In genomic region chr11:7513210-7514098, GRCh38 we compare ENCODE assay signal across 1 cellular context.
A peak's percentile ranks its signal among the peaks of the same experiment; 100 is the strongest.
TF ChIP-seq lines count a peak whose summit lies in the region.

PPFIBP2 (plus strand) TSS chr11:7513999; CDS start chr11:7549476, 35,477 bp downstream.

TF ChIP-seq in HepG2, 621 proteins besides CTCF, POLR2A, EP300 and RAD21 (continued from another document):
- TF ChIP-seq TAF15 (IDR thresholded peaks at IDR 0.05; ENCODE audit: low read depth, low read length, poor library complexity, severe bottlenecking) (no peak), ZNF703 (CRISPR knock-in tag; IDR thresholded peaks at IDR 0.05; ENCODE audit: borderline replicate concordance) (peak; percentile 33; the same call in 1 of the 2 replicates), ATAD3A (CRISPR knock-in tag; IDR thresholded peaks at IDR 0.05) (no peak), ATM (IDR thresholded peaks at IDR 0.05; ENCODE audit: borderline replicate concordance) (no peak), NFE2L1 (CRISPR knock-in tag; IDR thresholded peaks at IDR 0.05; ENCODE audit: borderline replicate concordance) (no peak), RAD51 (IDR thresholded peaks at IDR 0.05; ENCODE audit: borderline replicate concordance) (peak; percentile 51; the same call in 1 of the 2 replicates), GTF2F1 (IDR thresholded peaks at IDR 0.05; ENCODE audit: low read length) (no peak), NR2F1 (CRISPR knock-in tag; IDR thresholded peaks at IDR 0.05) (0 out of 4 replicates have a peak, but pooled peaks of 1 of the 2 experiments have one; percentile 12), ZNF772 (CRISPR knock-in tag; IDR thresholded peaks at IDR 0.05) (peak; percentile 37; the same call in 1 of the 2 replicates), ZNF260 (CRISPR knock-in tag; IDR thresholded peaks at IDR 0.05; ENCODE audit: borderline replicate concordance, low read depth) (no peak), SETDB1 (CRISPR knock-in tag; IDR thresholded peaks at IDR 0.05; ENCODE audit: borderline replicate concordance) (no peak), ZNF747 (CRISPR knock-in tag; IDR thresholded peaks at IDR 0.05; ENCODE audit: borderline replicate concordance) (no peak), PAXIP1 (CRISPR knock-in tag; conservative IDR thresholded peaks at IDR 0.05) (0 out of 2 replicates have a peak, but pooled peaks have one; percentile 27), DPF2 (CRISPR knock-in tag; IDR thresholded peaks at IDR 0.05; ENCODE audit: borderline replicate concordance, low read depth) (no peak), ZMAT5 (CRISPR knock-in tag; IDR thresholded peaks at IDR 0.05; ENCODE audit: borderline replicate concordance, low read depth) (no peak), THAP8 (CRISPR knock-in tag; IDR thresholded peaks at IDR 0.05; ENCODE audit: borderline replicate concordance) (peak; percentile 14; the same call in 1 of the 2 replicates), ZNF782 (CRISPR knock-in tag; IDR thresholded peaks at IDR 0.05; ENCODE audit: borderline replicate concordance) (0 out of 2 replicates have a peak, but pooled peaks have one; percentile 35), ZNF768 (CRISPR knock-in tag; IDR thresholded peaks at IDR 0.05) (0 out of 2 replicates have a peak, but pooled peaks have one; percentile 29), YY1 (IDR thresholded peaks at IDR 0.05; ENCODE audit: insufficient read depth, insufficient replicate concordance, low read depth, low read length) (peak; percentile 10), ZNF605 (CRISPR knock-in tag; IDR thresholded peaks at IDR 0.05) (peak; percentile 23; the same call in 1 of the 2 replicates), ZNF687 (CRISPR knock-in tag; IDR thresholded peaks at IDR 0.05) (peak; percentile 77; the same call in 1 of the 2 replicates), NPAS2 (CRISPR knock-in tag; IDR thresholded peaks at IDR 0.05; ENCODE audit: borderline replicate concordance) (no peak), ZKSCAN1 (IDR thresholded peaks at IDR 0.05; ENCODE audit: low read length) (no peak), TARDBP (CRISPR knock-in tag; IDR thresholded peaks at IDR 0.05) (peak; percentile 65), HDAC6 (IDR thresholded peaks at IDR 0.05; ENCODE audit: low read depth, low read length) (no peak), ZNF264 (CRISPR knock-in tag; IDR thresholded peaks at IDR 0.05) (no peak), TCF12 (IDR thresholded peaks at IDR 0.05) (no peak), TCF12 (CRISPR knock-in tag; IDR thresholded peaks at IDR 0.05) (0 out of 2 replicates have a peak, but pooled peaks have one; percentile 30), ZNF331 (CRISPR knock-in tag; IDR thresholded peaks at IDR 0.05) (no peak), XRCC5 (optimal IDR thresholded peaks at IDR 0.05; ENCODE audit: low read length) (peak; percentile 78), NFYC (CRISPR knock-in tag; IDR thresholded peaks at IDR 0.05) (peak; percentile 24; the same call in 1 of the 2 replicates), PBX2 (CRISPR knock-in tag; IDR thresholded peaks at IDR 0.05) (no peak), TFE3 (CRISPR knock-in tag; IDR thresholded peaks at IDR 0.05) (0 out of 2 replicates have a peak, but pooled peaks have one; percentile 24), IRF2 (CRISPR knock-in tag; IDR thresholded peaks at IDR 0.05) (peak; percentile 39), ZNF550 (CRISPR knock-in tag; IDR thresholded peaks at IDR 0.05; ENCODE audit: borderline replicate concordance) (no peak), MIER2 (CRISPR knock-in tag; IDR thresholded peaks at IDR 0.05) (peak; percentile 19; the same call in 1 of the 2 replicates), ATF7-NPFF (CRISPR knock-in tag; IDR thresholded peaks at IDR 0.05; ENCODE audit: low read depth) (peak; percentile 65), SP1 (IDR thresholded peaks at IDR 0.05) (no peak), SP1 (CRISPR knock-in tag; IDR thresholded peaks at IDR 0.05) (peak; percentile 69), ZBTB20 (CRISPR knock-in tag; IDR thresholded peaks at IDR 0.05; ENCODE audit: borderline replicate concordance, low read depth) (0 out of 2 replicates have a peak, but pooled peaks have one; percentile 13), ZSCAN31 (CRISPR knock-in tag; IDR thresholded peaks at IDR 0.05; ENCODE audit: low read depth) (0 out of 2 replicates have a peak, but pooled peaks have one; percentile 17), SKI (IDR thresholded peaks at IDR 0.05; ENCODE audit: partially characterized antibody) (no peak), ZBTB25 (CRISPR knock-in tag; IDR thresholded peaks at IDR 0.05) (peak; percentile 9; the same call in 1 of the 2 replicates), KLF16 (CRISPR knock-in tag; IDR thresholded peaks at IDR 0.05) (0 out of 4 replicates have a peak, but pooled peaks of 1 of the 2 experiments have one; percentile 26), YEATS2 (CRISPR knock-in tag; IDR thresholded peaks at IDR 0.05; ENCODE audit: borderline replicate concordance) (no peak), ZNF430 (CRISPR knock-in tag; IDR thresholded peaks at IDR 0.05) (peak; percentile 73; the same call in 1 of the 2 replicates), PRMT3 (CRISPR knock-in tag; IDR thresholded peaks at IDR 0.05; ENCODE audit: borderline replicate concordance, low read depth) (no peak), ZNF678 (CRISPR knock-in tag; IDR thresholded peaks at IDR 0.05) (0 out of 2 replicates have a peak, but pooled peaks have one; percentile 75), ZNF850 (CRISPR knock-in tag; conservative IDR thresholded peaks at IDR 0.05) (no peak), ZNF543 (CRISPR knock-in tag; IDR thresholded peaks at IDR 0.05) (0 out of 2 replicates have a peak, but pooled peaks have one; percentile 39), ZNF607 (CRISPR knock-in tag; IDR thresholded peaks at IDR 0.05; ENCODE audit: borderline replicate concordance) (no peak)
